In the genomic region with DNA sequence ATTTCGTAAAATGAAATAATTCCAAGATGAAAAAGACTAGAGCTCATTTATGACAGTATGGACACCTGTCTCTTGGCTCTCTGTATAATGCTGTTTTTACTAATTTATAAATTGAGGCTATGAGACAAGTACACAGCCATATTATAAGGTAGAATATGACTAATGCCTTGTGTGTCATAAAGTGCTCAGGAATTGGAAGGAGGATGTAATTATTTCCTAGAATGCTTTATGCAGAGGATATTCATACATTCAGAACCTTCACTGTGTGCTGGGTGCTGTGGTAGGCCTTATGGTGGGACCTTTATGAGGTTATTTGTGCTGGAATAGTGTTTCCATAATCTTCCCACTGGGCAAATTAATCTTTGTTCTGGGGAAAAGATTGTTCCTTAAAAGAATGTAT, we compare ENCODE assay signal across 17 cellular contexts. TPM values are rescaled to one million over a fixed set of nuclear protein-coding genes. Genes with fewer than 3 reads are reported as not detected.
A peak's percentile ranks its signal among the peaks of the same experiment; 100 is the strongest.
DNase-seq lines count a peak whose midpoint lies in the region; ATAC-seq and TF ChIP-seq lines count a peak whose summit lies in the region.
"Had no signal": no experiment of that assay in that cellular context is flagged by ENCODE, and none has a peak within 500 bp of the region (broad histone marks: within the 10 kb centered on the region; RNA-seq: fewer than 3 reads in every experiment).

No MANE protein-coding gene starts in this region.

- H3T11ph ChIP-seq in H9 (ENCODE audit: low read length): no peak overlapping the region

- no peak overlapping the region for H3K23ac ChIP-seq in H9 (ENCODE audit: insufficient read length, low read depth, low read length)

- peaks cover 9% of the 10 kb centered on the region for H3K79me1 ChIP-seq in H9 (ENCODE audit: insufficient read depth, low read depth, low read length, poor library complexity, severe bottlenecking)

- H2AFZ ChIP-seq in H9 (ENCODE audit: low read length) (no peak overlapping the region), osteoblast (ENCODE audit: low read length) (no peak overlapping the region)
- H2AFZ ChIP-seq: GM23338 had no signal

- H3K4me1 ChIP-seq in H9 (ENCODE audit: insufficient read depth, low read length): no peaks in the 10 kb centered on the region
- H3K4me1 ChIP-seq in osteoblast (ENCODE audit: insufficient read depth, low read length): peaks cover 26% of the 10 kb centered on the region

- no peak overlapping the region for H2AK5ac ChIP-seq in H9 (ENCODE audit: insufficient read length, low read length)

- H3K23me2 ChIP-seq in H9 (ENCODE audit: insufficient read length, low read depth, low read length, poor library complexity, severe bottlenecking): no peaks in the 10 kb centered on the region

- H4K20me1 ChIP-seq in H9 (ENCODE audit: control insufficient read depth, insufficient read depth, insufficient read length): no peaks in the 10 kb centered on the region
- peaks cover 58% of the 10 kb centered on the region for H4K20me1 ChIP-seq in osteoblast (ENCODE audit: insufficient read depth, low read length)

- H2BK20ac ChIP-seq in H9 (ENCODE audit: low read depth, low read length, poor library complexity, severe bottlenecking): no peak overlapping the region

- H3K27me3 ChIP-seq in H9 (ENCODE audit: insufficient read depth, low read length) (no peaks in the 10 kb centered on the region), osteoblast (ENCODE audit: insufficient read depth, low read length) (no peaks in the 10 kb centered on the region)
- H3K27me3 ChIP-seq: gastrocnemius medialis, upper lobe of left lung had no signal

- H3K9me3 Mint-ChIP-seq in activated naive CD4-positive, alpha-beta T cell treated with anti-CD3 and anti-CD28 coated beads for 36 hours: no peaks in the 10 kb centered on the region
- no peaks in the 10 kb centered on the region for H3K9me3 Mint-ChIP-seq in T-cell
- H3K9me3 Mint-ChIP-seq in effector memory CD8-positive, alpha-beta T cell: no peaks in the 10 kb centered on the region
- H3K9me3 Mint-ChIP-seq in stimulated activated naive CD8-positive, alpha-beta T cell treated with anti-CD3 and anti-CD28 coated beads, Interleukin-15, Interleukin-2, amounts not matched to agents 100 ng/mL and 50 ng/mL, for 24 hours: no peaks in the 10 kb centered on the region
- H3K9me3 Mint-ChIP-seq in H9: no peaks in the 10 kb centered on the region
- H3K9me3 Mint-ChIP-seq: activated naive CD8-positive, alpha-beta T cell treated with anti-CD3 and anti-CD28 coated beads, Interleukin-2, amount 10 ng/mL, durations not matched to agents 7 days and 5 days; GM23338 had no signal

- ATAC-seq in T-cell (replicated peaks in 1 of 4): no peak
- ATAC-seq in effector memory CD8-positive, alpha-beta T cell (replicated peaks): no peak
- ATAC-seq: gastrocnemius medialis, GM23338, HepG2 had no signal

- H3K4me2 ChIP-seq in H9 (ENCODE audit: insufficient read depth, insufficient read length, low read length) (no peak overlapping the region), osteoblast (ENCODE audit: insufficient read depth, low read length) (no peak overlapping the region)
- H3K4me2 ChIP-seq: GM23338 had no signal

- H3K4me3 Mint-ChIP-seq in activated naive CD4-positive, alpha-beta T cell treated with anti-CD3 and anti-CD28 coated beads for 36 hours: no peak overlapping the region
- H3K4me3 Mint-ChIP-seq in T-cell: peak overlapping the region in 1 of 3 donors; percentile 55
- H3K4me3 Mint-ChIP-seq in effector memory CD8-positive, alpha-beta T cell: peak overlapping the region; percentile 49 to 69
- H3K4me3 Mint-ChIP-seq in stimulated activated naive CD8-positive, alpha-beta T cell treated with anti-CD3 and anti-CD28 coated beads, Interleukin-15, Interleukin-2, amounts not matched to agents 100 ng/mL and 50 ng/mL, for 24 hours: no peak overlapping the region
- H3K4me3 Mint-ChIP-seq in H9: no peak overlapping the region
- H3K4me3 Mint-ChIP-seq: GM23338 had no signal

- H3K9ac ChIP-seq in H9 (ENCODE audit: extremely low read depth, insufficient read length, low read length): no peak overlapping the region

- H3K27me3 Mint-ChIP-seq in activated naive CD4-positive, alpha-beta T cell treated with anti-CD3 and anti-CD28 coated beads for 36 hours (ENCODE audit: low read depth): no peaks in the 10 kb centered on the region
- H3K27me3 Mint-ChIP-seq in T-cell: no peaks in the 10 kb centered on the region
- H3K27me3 Mint-ChIP-seq in effector memory CD8-positive, alpha-beta T cell: no peaks in the 10 kb centered on the region
- H3K27me3 Mint-ChIP-seq in stimulated activated naive CD8-positive, alpha-beta T cell treated with anti-CD3 and anti-CD28 coated beads, Interleukin-15, Interleukin-2, amounts not matched to agents 100 ng/mL and 50 ng/mL, for 24 hours: no peaks in the 10 kb centered on the region
- no peaks in the 10 kb centered on the region for H3K27me3 Mint-ChIP-seq in H9 (ENCODE audit: low read depth)
- H3K27me3 Mint-ChIP-seq: activated naive CD8-positive, alpha-beta T cell treated with anti-CD3 and anti-CD28 coated beads, Interleukin-2, amount 10 ng/mL, durations not matched to agents 7 days and 5 days had no signal

- intact Hi-C loops in activated naive CD4-positive, alpha-beta T cell treated with anti-CD3 and anti-CD28 coated beads for 36 hours (cut with micrococcal nuclease): loop anchor here (1.0 to 5.0 kb wide), 3 partner anchors 14 to 637 kb away; no protein-coding TSS in a partner anchor

- H3K9me3 ChIP-seq in H9 (ENCODE audit: control insufficient read depth, low read depth, low read length) (no peaks in the 10 kb centered on the region), osteoblast (ENCODE audit: low read depth, low read length) (no peaks in the 10 kb centered on the region)
- H3K9me3 ChIP-seq: gastrocnemius medialis, upper lobe of left lung had no signal

- no peak overlapping the region for H3K4ac ChIP-seq in H9 (ENCODE audit: low read depth, low read length)

- POLR2A ChIA-PET in T-cell (lab: Charles Lee) (interaction anchor here in 1 of 2 donors (0.5 to 0.8 kb wide), 3 partner anchors 13 to 78 kb away, joined by 3 to 7 read pairs (median 5); no protein-coding TSS in a partner anchor), HEK293T (lab: Yijun Ruan, JAX) (no interaction called here)

- CTCF ChIA-PET in activated naive CD4-positive, alpha-beta T cell treated with anti-CD3 and anti-CD28 coated beads for 36 hours (lab: Charles Lee): no interaction called here
- CTCF ChIA-PET in T-cell (lab: Charles Lee) (interaction anchor here (0.6 to 4.3 kb wide), 3 partner anchors 14 to 45 kb away, joined by 3 to 23 read pairs (median 4); a partner anchor contains a TSS), HEK293T (lab: Yijun Ruan, JAX) (no interaction called here)

- H3K18ac ChIP-seq in H9 (ENCODE audit: insufficient read length, low read depth, low read length): no peak overlapping the region

- H4K8ac ChIP-seq in H9 (replicated peaks; ENCODE audit: insufficient read length, low read depth, low read length): no peak overlapping the region

- H3K14ac ChIP-seq in H9 (ENCODE audit: insufficient read depth, low read length): no peak overlapping the region

- TF ChIP-seq CTCF in H9 (conservative IDR thresholded peaks at IDR 0.05) (no peak), osteoblast (IDR thresholded peaks at IDR 0.05; ENCODE audit: extremely low read depth, low read depth, low read length) (no peak)

- no peak overlapping the region for H4K91ac ChIP-seq in H9 (ENCODE audit: insufficient read length, low read depth, low read length)

- peaks cover 14% of the 10 kb centered on the region for H3K36me3 Mint-ChIP-seq in activated naive CD4-positive, alpha-beta T cell treated with anti-CD3 and anti-CD28 coated beads for 36 hours (ENCODE audit: low read depth)
- peaks cover 16% of the 10 kb centered on the region for H3K36me3 Mint-ChIP-seq in T-cell
- peaks cover 23% of the 10 kb centered on the region for H3K36me3 Mint-ChIP-seq in effector memory CD8-positive, alpha-beta T cell (ENCODE audit: insufficient read depth)
- H3K36me3 Mint-ChIP-seq in stimulated activated naive CD8-positive, alpha-beta T cell treated with anti-CD3 and anti-CD28 coated beads, Interleukin-15, Interleukin-2, amounts not matched to agents 100 ng/mL and 50 ng/mL, for 24 hours (ENCODE audit: low read depth): peaks cover 14% of the 10 kb centered on the region
- peaks cover 9 to 14% (median 14%) of the 10 kb centered on the region in 3 experiments; a peak in 6 of 7 replicates for H3K36me3 Mint-ChIP-seq in H9 (ENCODE audit: insufficient read depth in 1 of 3, low read depth in 3 of 3)

- no peak for DNase-seq in activated naive CD4-positive, alpha-beta T cell treated with anti-CD3 and anti-CD28 coated beads for 36 hours
- DNase-seq in activated naive CD4-positive, alpha-beta T cell treated with Interleukin-2 at 50 U/mL for 16 hours: no peak
- DNase-seq in T-cell: no peak
- DNase-seq in effector memory CD8-positive, alpha-beta T cell: no peak
- DNase-seq in H9: no peak
- no peak for DNase-seq in HEK293T (ENCODE audit: extremely low spot score)
- no peak for DNase-seq in osteoblast (ENCODE audit: insufficient read length, low spot score, missing footprints)
- DNase-seq: activated naive CD8-positive, alpha-beta T cell treated with anti-CD3 and anti-CD28 coated beads, Interleukin-2, amount 10 ng/mL, durations not matched to agents 7 days and 5 days; central memory CD4-positive, alpha-beta T cell; gastrocnemius medialis; MV-4-11; nucleus accumbens; stimulated activated CD4-positive, alpha-beta T cell treated with anti-CD3 and anti-CD28 coated beads, Interleukin-4, amount 100 ng/mL, for 4 hours; upper lobe of left lung had no signal

- no peak overlapping the region for H4K5ac ChIP-seq in H9 (ENCODE audit: insufficient read length, low read depth, low read length)

- no peak overlapping the region for H3K56ac ChIP-seq in H9 (ENCODE audit: insufficient read length, low read depth, low read length)

- H2BK12ac ChIP-seq in H9 (ENCODE audit: insufficient read length, low read depth, low read length): no peak overlapping the region

- no peak overlapping the region for H2BK5ac ChIP-seq in H9 (ENCODE audit: insufficient read length, low read length)

- no peak overlapping the region for H2BK15ac ChIP-seq in H9 (ENCODE audit: low read depth, low read length)

- peaks cover 83% of the 10 kb centered on the region for H3K4me1 Mint-ChIP-seq in activated naive CD4-positive, alpha-beta T cell treated with anti-CD3 and anti-CD28 coated beads for 36 hours (ENCODE audit: low read depth)
- H3K4me1 Mint-ChIP-seq in T-cell (peaks cover 93 to 95% (median 94%) of the 10 kb centered on the region in 3 donors), H9 (peaks cover 14 to 22% of the 10 kb centered on the region in 2 experiments)
- peaks cover 52 to 71% of the 10 kb centered on the region in 2 donors for H3K4me1 Mint-ChIP-seq in effector memory CD8-positive, alpha-beta T cell (ENCODE audit: low read depth in 2 of 2)
- H3K4me1 Mint-ChIP-seq in stimulated activated naive CD8-positive, alpha-beta T cell treated with anti-CD3 and anti-CD28 coated beads, Interleukin-15, Interleukin-2, amounts not matched to agents 100 ng/mL and 50 ng/mL, for 24 hours (ENCODE audit: low read depth): peaks cover 91% of the 10 kb centered on the region

- H3K27ac ChIP-seq in H9 (ENCODE audit: insufficient read length, low read depth, low read length): no peak overlapping the region
- no peak overlapping the region for H3K27ac ChIP-seq in osteoblast (ENCODE audit: low read depth, low read length)
- H3K27ac ChIP-seq: gastrocnemius medialis, upper lobe of left lung had no signal

- no peak overlapping the region for H2BK120ac ChIP-seq in H9 (ENCODE audit: low read depth, low read length, poor library complexity, severe bottlenecking)

- H3K27ac Mint-ChIP-seq in activated naive CD4-positive, alpha-beta T cell treated with anti-CD3 and anti-CD28 coated beads for 36 hours: peak overlapping the region; percentile 24
- peak overlapping the region; percentile 89 to 92 for H3K27ac Mint-ChIP-seq in T-cell
- H3K27ac Mint-ChIP-seq in effector memory CD8-positive, alpha-beta T cell: peak overlapping the region; percentile 74 to 84
- H3K27ac Mint-ChIP-seq in stimulated activated naive CD8-positive, alpha-beta T cell treated with anti-CD3 and anti-CD28 coated beads, Interleukin-15, Interleukin-2, amounts not matched to agents 100 ng/mL and 50 ng/mL, for 24 hours: peak overlapping the region; percentile 62
- H3K27ac Mint-ChIP-seq in H9: no peak overlapping the region; a peak in 1 of 7 replicates
- H3K27ac Mint-ChIP-seq: GM23338 had no signal

- no CpG with 5 or more reads among the region's 1 CpG for WGBS in H9 (ENCODE audit: extremely low coverage, insufficient read length, low lambda C conversion rate)

- no peak overlapping the region for H3K4me3 ChIP-seq in osteoblast (ENCODE audit: insufficient read depth, low read length)
- H3K4me3 ChIP-seq: gastrocnemius medialis, GM23338, upper lobe of left lung had no signal

- no peaks in the 10 kb centered on the region for H3K36me3 ChIP-seq in osteoblast (ENCODE audit: insufficient read depth, low read length)
- H3K36me3 ChIP-seq: gastrocnemius medialis, upper lobe of left lung had no signal

- H3K79me2 ChIP-seq in H9 (ENCODE audit: insufficient read depth, low read length) (peaks cover 33% of the 10 kb centered on the region; the same call in 1 of the 2 replicates), osteoblast (ENCODE audit: insufficient read depth, low read length) (peaks cover 95% of the 10 kb centered on the region)

RNA-seq across cellular contexts. Expression of a gene that starts 13.3 kb away (rescaled TPM):
- 10 to 100 TPM; 51.9 to 63.1 TPM for total RNA-seq in activated naive CD4-positive, alpha-beta T cell treated with anti-CD3 and anti-CD28 coated beads for 36 hours
- total RNA-seq in T-cell: 100 to 1,000 TPM in 2 of 5 donors, 10 to 100 TPM in 3; 80.8 to 140 (median 86.3) TPM
- total RNA-seq in H9 (2021): 48.0 and 48.6 TPM in 2 replicates
- 51.0 and 72.5 TPM in 2 replicates for total RNA-seq in osteoblast

Comparison
In these comparisons a context has a peak if more than half of its experiments do, and no peak if none do; other contexts are left out.
1. H3K27ac Mint-ChIP-seq: peak in activated naive CD4-positive, alpha-beta T cell treated with anti-CD3 and anti-CD28 coated beads for 36 hours (single experiment), T-cell (2 of 2), effector memory CD8-positive, alpha-beta T cell (2 of 2) and stimulated activated naive CD8-positive, alpha-beta T cell treated with anti-CD3 and anti-CD28 coated beads, Interleukin-15, Interleukin-2, amounts not matched to agents 100 ng/mL and 50 ng/mL, for 24 hours (single experiment); none in H9 (0 of 3).
2. H3K4me3 Mint-ChIP-seq: peak in effector memory CD8-positive, alpha-beta T cell (2 of 2); none in activated naive CD4-positive, alpha-beta T cell treated with anti-CD3 and anti-CD28 coated beads for 36 hours (single experiment), stimulated activated naive CD8-positive, alpha-beta T cell treated with anti-CD3 and anti-CD28 coated beads, Interleukin-15, Interleukin-2, amounts not matched to agents 100 ng/mL and 50 ng/mL, for 24 hours (single experiment) and H9 (0 of 2).
3. CTCF ChIA-PET loops: an anchor here in T-cell (0.6 to 4.3 kb wide); none called in activated naive CD4-positive, alpha-beta T cell treated with anti-CD3 and anti-CD28 coated beads for 36 hours and HEK293T.